In the genomic region with DNA sequence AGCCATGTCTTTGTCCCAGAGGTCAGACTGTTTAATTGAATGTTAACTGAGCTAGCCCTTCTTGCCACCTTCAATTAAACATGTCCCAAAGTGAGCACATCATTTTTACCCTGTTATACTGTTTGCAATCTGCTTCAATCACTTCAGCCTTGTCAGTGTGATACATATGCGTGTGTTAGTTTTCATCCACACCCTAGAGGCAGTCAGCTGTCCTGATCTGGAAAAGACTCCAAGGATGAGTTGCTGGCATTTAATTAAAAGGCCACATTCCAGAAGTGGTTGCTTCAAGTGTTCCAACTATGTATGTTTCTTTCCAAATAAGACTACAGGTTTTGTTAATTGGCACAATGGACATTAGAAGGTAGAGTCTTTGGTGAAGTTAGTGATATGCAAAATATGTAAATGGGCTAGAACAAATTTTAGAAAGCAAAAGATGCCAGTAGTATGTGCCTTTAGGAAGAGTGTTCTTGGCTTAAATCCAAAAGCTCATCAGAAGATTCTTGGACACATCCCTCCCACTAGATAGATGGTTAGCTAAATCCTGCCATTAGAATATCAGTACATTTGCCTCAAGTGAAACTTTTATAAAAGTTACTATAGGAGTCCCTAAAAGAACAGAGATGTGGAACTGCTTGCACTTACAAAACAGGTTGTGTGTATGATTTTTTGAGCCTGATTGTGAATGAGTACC, we compare ENCODE assay signal across 17 cellular contexts.
"Had no signal": no experiment of that assay in that cellular context is flagged by ENCODE, and none has a peak within 500 bp of the region (broad histone marks: within the 10 kb centered on the region; RNA-seq: fewer than 3 reads in every experiment).

No MANE protein-coding gene starts in this region.

- H3K4me3 Mint-ChIP-seq: activated naive CD8-positive, alpha-beta T cell treated with anti-CD3 and anti-CD28 coated beads, Interleukin-2, amount 50 U/mL, for 24 hours; activated T-helper 1 cell treated with anti-CD3 and anti-CD28 coated beads, Interleukin-12 subunit alpha, Interleukin-12 subunit beta, Interleukin-2, Interleukin-4 antibody, amounts not matched to agents 30 ng/mL and 10 ng/mL and 1 ng/mL, durations not matched to agents 14 hours and 24 hours and 36 hours; immature natural killer cell; naive B cell; neural progenitor cell; stimulated activated naive B cell treated with anti-CD40 and anti-IgM and Interleukin-4, amounts not matched to agents 10 μg/mL and 1 μg/mL and 100 μg/mL, for 72 hours; T-cell had no signal

- H3K36me3 Mint-ChIP-seq: immature natural killer cell; naive B cell; neural progenitor cell; stimulated activated naive B cell treated with anti-CD40 and anti-IgM and Interleukin-4, amounts not matched to agents 10 μg/mL and 1 μg/mL and 100 μg/mL, for 72 hours; T-cell had no signal

- H3K27ac Mint-ChIP-seq: activated naive CD8-positive, alpha-beta T cell treated with anti-CD3 and anti-CD28 coated beads, Interleukin-2, amount 50 U/mL, for 24 hours; activated T-helper 1 cell treated with anti-CD3 and anti-CD28 coated beads, Interleukin-12 subunit alpha, Interleukin-12 subunit beta, Interleukin-2, Interleukin-4 antibody, amounts not matched to agents 30 ng/mL and 10 ng/mL and 1 ng/mL, durations not matched to agents 14 hours and 24 hours and 36 hours; immature natural killer cell; naive B cell; neural progenitor cell; stimulated activated naive B cell treated with anti-CD40 and anti-IgM and Interleukin-4, amounts not matched to agents 10 μg/mL and 1 μg/mL and 100 μg/mL, for 72 hours; T-cell had no signal

- H3K9me3 Mint-ChIP-seq: neural progenitor cell had no signal

- H3K27me3 Mint-ChIP-seq: activated naive CD8-positive, alpha-beta T cell treated with anti-CD3 and anti-CD28 coated beads, Interleukin-2, amount 50 U/mL, for 24 hours; naive B cell; stimulated activated naive B cell treated with anti-CD40 and anti-IgM and Interleukin-4, amounts not matched to agents 10 μg/mL and 1 μg/mL and 100 μg/mL, for 72 hours; T-cell had no signal

- DNase-seq: activated CD4-positive, alpha-beta T cell treated with anti-CD3 and anti-CD28 coated beads, Interleukin-2, amount 50 U/mL, for 1 hour; activated CD8-positive, alpha-beta memory T cell treated with anti-CD3 and anti-CD28 coated beads for 24 hours; activated naive CD8-positive, alpha-beta T cell treated with anti-CD3 and anti-CD28 coated beads, Interleukin-2, amount 50 U/mL, for 24 hours; erythroblast; immature natural killer cell; mammary epithelial cell; naive B cell; stimulated activated CD4-positive, alpha-beta T cell treated with anti-CD3 and anti-CD28 coated beads, Interleukin-15, amount 100 ng/mL, for 24 hours; stimulated activated CD4-positive, alpha-beta T cell treated with anti-CD3 and anti-CD28 coated beads, Interleukin-4, amount 100 ng/mL, for 1 hour; stimulated activated naive B cell treated with anti-CD40 and anti-IgM and Interleukin-4, amounts not matched to agents 10 μg/mL and 1 μg/mL and 100 μg/mL, for 72 hours; T-cell; T-helper 9 cell; uterus had no signal

- H3K4me1 Mint-ChIP-seq: activated naive CD8-positive, alpha-beta T cell treated with anti-CD3 and anti-CD28 coated beads, Interleukin-2, amount 50 U/mL, for 24 hours; immature natural killer cell; naive B cell; neural progenitor cell; stimulated activated naive B cell treated with anti-CD40 and anti-IgM and Interleukin-4, amounts not matched to agents 10 μg/mL and 1 μg/mL and 100 μg/mL, for 72 hours; T-cell had no signal

- ATAC-seq: activated CD4-positive, CD25-positive, alpha-beta regulatory T cell treated with anti-CD3 and anti-CD28 coated beads, Interleukin-2, amount 50 U/mL, for 24 hours; activated naive CD8-positive, alpha-beta T cell treated with anti-CD3 and anti-CD28 coated beads, Interleukin-2, amount 50 U/mL, for 24 hours; left lobe of liver; stimulated activated naive B cell treated with anti-CD40 and anti-IgM and Interleukin-4, amounts not matched to agents 10 μg/mL and 1 μg/mL and 100 μg/mL, for 72 hours; T-cell had no signal
